In genomic region chr1:15584489-15585363, GRCh38 we compare ENCODE assay signal across 8 cellular contexts. TPM values are rescaled to one million over a fixed set of nuclear protein-coding genes. Genes with fewer than 3 reads are reported as not detected.
A peak's percentile ranks its signal among the peaks of the same experiment; 100 is the strongest.
DNase-seq lines count a peak whose midpoint lies in the region; ATAC-seq, FAIRE-seq and TF ChIP-seq lines count a peak whose summit lies in the region.

A gene with protein sequence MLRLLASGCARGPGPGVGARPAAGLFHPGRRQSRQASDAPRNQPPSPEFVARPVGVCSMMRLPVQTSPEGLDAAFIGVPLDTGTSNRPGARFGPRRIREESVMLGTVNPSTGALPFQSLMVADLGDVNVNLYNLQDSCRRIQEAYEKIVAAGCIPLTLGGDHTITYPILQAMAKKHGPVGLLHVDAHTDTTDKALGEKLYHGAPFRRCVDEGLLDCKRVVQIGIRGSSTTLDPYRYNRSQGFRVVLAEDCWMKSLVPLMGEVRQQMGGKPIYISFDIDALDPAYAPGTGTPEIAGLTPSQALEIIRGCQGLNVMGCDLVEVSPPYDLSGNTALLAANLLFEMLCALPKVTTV (minus strand): TSS chr1:15585051. CDS start chr1:15584967, 84 bp downstream.

- FAIRE-seq in small intestine (lab: Jason Lieb, UNC): no peak

- peaks cover 9% of the 10 kb centered on the region for H3K79me2 ChIP-seq in hepatocyte

- no peaks in the 10 kb centered on the region for H3K36me3 ChIP-seq in hepatocyte (replicated peaks; ENCODE audit: insufficient read depth, low read depth)
- no peaks in the 10 kb centered on the region for H3K36me3 ChIP-seq in small intestine (ENCODE audit: control insufficient read depth in 2 of 2, insufficient read depth in 2 of 2, low read length in 2 of 2)

- no peaks in the 10 kb centered on the region for H3K4me1 Mint-ChIP-seq in HFFc6 (ENCODE audit: low read depth)

- WGBS in hepatocyte (ENCODE audit: low lambda C conversion rate, missing lambda C conversion rate): 4% methylated on average over 52 of the region's 68 CpGs
- 1 to 4% (median 2%) methylated on average over 48 to 68 of the region's 68 CpGs for WGBS in small intestine, 3 donors

- no peak within 1 kb of the TSS for H3K4me3 Mint-ChIP-seq in HFFc6

- H2AFZ ChIP-seq in hepatocyte: peak within 1 kb of the TSS; percentile 91

- peaks cover 9% of the 10 kb centered on the region for H3K27me3 Mint-ChIP-seq in HFFc6 (ENCODE audit: insufficient read depth)

- no peak within 1 kb of the TSS for H3K27ac Mint-ChIP-seq in HFFc6

- peak within 1 kb of the TSS; percentile 83 for H3K27ac ChIP-seq in hepatocyte
- H3K27ac ChIP-seq in small intestine (ENCODE audit: low read depth in 1 of 2, low read length in 1 of 2): peak within 1 kb of the TSS; percentile 51 to 76

- no peaks in the 10 kb centered on the region for H3K9me3 ChIP-seq in hepatocyte (ENCODE audit: low read depth)
- no peaks in the 10 kb centered on the region for H3K9me3 ChIP-seq in small intestine (ENCODE audit: control insufficient read depth, low read depth)

- ATAC-seq in HG03378 (IDR thresholded peaks at IDR 0.05; ENCODE audit: unreplicated experiment): no peak

- H3K4me3 ChIP-seq in hepatocyte (peak within 1 kb of the TSS; percentile 46), small intestine (ENCODE audit: low read depth in 1 of 2, low read length in 2 of 2) (peak within 1 kb of the TSS; percentile 58 to 81)

- H3K9me2 ChIP-seq in hepatocyte (replicated peaks; ENCODE audit: insufficient read depth): no peaks in the 10 kb centered on the region

- TF ChIP-seq CTCF in HFFc6 (IDR thresholded peaks at IDR 0.05): peak; percentile 43; the same call in 1 of the 2 replicates
- peak; percentile 47 for TF ChIP-seq CTCF in hepatocyte (IDR thresholded peaks at IDR 0.05; ENCODE audit: poor library complexity)

- no peaks in the 10 kb centered on the region; the same call in 1 of the 2 replicates for H3K36me3 Mint-ChIP-seq in HFFc6 (ENCODE audit: low read depth)

- no peaks in the 10 kb centered on the region for H3K4me1 ChIP-seq in hepatocyte (ENCODE audit: insufficient read depth)
- no peaks in the 10 kb centered on the region for H3K4me1 ChIP-seq in small intestine (ENCODE audit: control insufficient read depth in 2 of 2, insufficient read depth in 1 of 2, low read depth in 1 of 2, low read length in 1 of 2)

- no peaks in the 10 kb centered on the region for H4K20me1 ChIP-seq in hepatocyte (ENCODE audit: insufficient read depth, poor library complexity, severe bottlenecking)

- H3K4me2 ChIP-seq in hepatocyte: peak within 1 kb of the TSS; percentile 94

- peaks cover 7% of the 10 kb centered on the region; the same call in 1 of the 2 replicates for H3K9me3 Mint-ChIP-seq in HFFc6

- H3K27me3 ChIP-seq in hepatocyte: no peaks in the 10 kb centered on the region
- no peaks in the 10 kb centered on the region for H3K27me3 ChIP-seq in small intestine (ENCODE audit: control insufficient read depth in 2 of 2, insufficient read depth in 2 of 2, low read length in 2 of 2)

- peak; percentile 51 for DNase-seq in ELR (ENCODE audit: low read depth)
- DNase-seq in HFFc6: no peak
- peak; percentile 42 for DNase-seq in RPMI7951 (ENCODE audit: low read depth)
- DNase-seq in activated naive CD4-positive, alpha-beta T cell treated with anti-CD3 and anti-CD28 coated beads, Interleukin-2, amount 50 U/mL, for 16 hours: peak; percentile 71
- peak; percentile 79 for DNase-seq in hepatocyte (ENCODE audit: low spot score)
- peak; percentile 88 for DNase-seq in small intestine
- DNase-seq in pons (ENCODE audit: low spot score): no peak

RNA-seq across cellular contexts. Expression of the gene that starts here (rescaled TPM):
- under 1 TPM in 3 of 6 experiments, not detected in 3; 0.07 to 0.14 (median 0.09) TPM for total RNA-seq in HFFc6 (2021; fragmentation: NEBNext Ultra II Directional; extraction: Animal tissue kit (Norgen Biotek cat#: 25700))
- total RNA-seq in RPMI7951 (2014; rRNA removed; shearing (Covaris generic)): 1.2 and 1.6 TPM in 2 replicates
- 42.9 and 49.9 TPM in 2 replicates for total RNA-seq in hepatocyte
- polyA plus RNA-seq in hepatocyte: 19.1 and 28.7 TPM in 2 replicates
- 10 to 100 TPM; 18.9 to 32.2 (median 22.1) TPM for polyA plus RNA-seq in small intestine

Comparison
In these comparisons a context has a peak if more than half of its experiments do, and no peak if none do; other contexts are left out.
1. RNA of the gene that starts here (total RNA-seq): 42.9 to 49.9 TPM in hepatocyte; 1.2 to 1.6 TPM in RPMI7951 and 0.07 to 0.14 TPM in HFFc6; every median in the first group is over 10 times any median in the second.
2. DNase-seq: peak in ELR (single experiment), RPMI7951 (single experiment), activated naive CD4-positive, alpha-beta T cell treated with anti-CD3 and anti-CD28 coated beads, Interleukin-2, amount 50 U/mL, for 16 hours (single experiment), hepatocyte (single experiment) and small intestine (single experiment); none in HFFc6 (single experiment) and pons (single experiment).